ENCODE assay signal across 10 cellular contexts in the genomic region with DNA sequence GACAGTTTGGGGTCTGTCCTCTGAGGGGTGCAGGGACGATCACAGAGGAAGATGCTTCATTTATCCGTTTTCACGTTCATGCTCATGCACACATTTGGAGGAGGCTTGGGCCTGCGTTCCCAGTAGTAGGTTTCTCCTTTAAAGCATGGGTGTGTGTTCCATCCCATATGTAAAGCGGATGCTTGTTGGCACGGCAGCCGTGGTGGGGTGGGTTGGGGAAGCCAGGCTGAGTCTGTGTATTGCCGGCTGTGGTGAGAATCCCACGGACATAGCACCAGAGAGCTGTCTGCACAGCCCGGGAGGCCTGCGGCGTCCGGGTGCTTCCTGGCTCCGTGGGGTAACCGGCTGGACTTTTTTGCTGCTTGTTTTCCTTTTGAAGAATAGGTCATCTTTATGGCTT. TPM values are rescaled to one million over a fixed set of nuclear protein-coding genes. Genes with fewer than 3 reads are reported as not detected.
A peak's percentile ranks its signal among the peaks of the same experiment; 100 is the strongest.
DNase-seq lines count a peak whose midpoint lies in the region; ATAC-seq and TF ChIP-seq lines count a peak whose summit lies in the region.
"Had no signal": no experiment of that assay in that cellular context is flagged by ENCODE, and none has a peak within 500 bp of the region (broad histone marks: within the 10 kb centered on the region; RNA-seq: fewer than 3 reads in every experiment).

No MANE protein-coding gene starts in this region.

- H3K36me3 ChIP-seq in mucosa of descending colon (ENCODE audit: low read depth) (no peaks in the 10 kb centered on the region), urinary bladder (ENCODE audit: insufficient read depth) (no peaks in the 10 kb centered on the region)

- 28% methylated on average over 15 of the region's 15 CpGs for WGBS in urinary bladder

- TF ChIP-seq CTCF in mucosa of descending colon (IDR thresholded peaks at IDR 0.05), result no peak

- H3K4me3 ChIP-seq in mucosa of descending colon, result no peak overlapping the region
- H3K4me3 ChIP-seq in urinary bladder (ENCODE audit: low read depth, low read length), result peak overlapping the region; percentile 25

- H3K27me3 Mint-ChIP-seq in activated T-cell treated with anti-CD3 and anti-CD28 coated beads, Interleukin-2, amount 50 U/mL, for 72 hours (ENCODE audit: low read depth), result peaks cover 23% of the 10 kb centered on the region

- H3K4me3 Mint-ChIP-seq in activated T-cell treated with anti-CD3 and anti-CD28 coated beads, Interleukin-2, amount 50 U/mL, for 72 hours, result peak overlapping the region; percentile 64 to 70

- DNase-seq in activated T-cell treated with anti-CD3 and anti-CD28 coated beads, Interleukin-2, amount 50 U/mL, for 72 hours, result no peak
- DNase-seq in activated T-cell treated with anti-CD3 and anti-CD28 coated beads, Interleukin-2, amount 50 U/mL, for 48 hours, result no peak
- DNase-seq in mucosa of descending colon (no peak), DMS79 treated with DMSO at 0.1 percent for 48 hours (lab: John Stamatoyannopoulos, UW) (no peak), SW 1271 (lab: John Stamatoyannopoulos, UW) (no peak), putamen (ENCODE audit: low spot score) (no peak)
- DNase-seq: DMS 273 treated with DMSO at 0.1 percent for 48 hours had no signal

- intact Hi-C loops in mucosa of descending colon (cut with DNase I, micrococcal nuclease), result no loop called here

- no peak for ATAC-seq in activated T-cell treated with anti-CD3 and anti-CD28 coated beads, Interleukin-2, amount 50 U/mL, for 72 hours (replicated peaks in 1 of 2)
- peak; percentile 12 for ATAC-seq in mucosa of descending colon

- peaks cover 11% of the 10 kb centered on the region for H3K4me1 Mint-ChIP-seq in activated T-cell treated with anti-CD3 and anti-CD28 coated beads, Interleukin-2, amount 50 U/mL, for 72 hours (ENCODE audit: low read depth)

- no peaks in the 10 kb centered on the region for H3K36me3 Mint-ChIP-seq in activated T-cell treated with anti-CD3 and anti-CD28 coated beads, Interleukin-2, amount 50 U/mL, for 72 hours (ENCODE audit: insufficient read depth in 2 of 2)

- H3K9me3 Mint-ChIP-seq in activated T-cell treated with anti-CD3 and anti-CD28 coated beads, Interleukin-2, amount 50 U/mL, for 72 hours, result no peaks in the 10 kb centered on the region

- H3K9me3 ChIP-seq in mucosa of descending colon, result no peaks in the 10 kb centered on the region

- H3K27ac ChIP-seq in cingulate gyrus (ENCODE audit: low read depth, low read length) (peak overlapping the region; percentile 93), urinary bladder (ENCODE audit: low read depth) (no peak overlapping the region)

- no peak overlapping the region for H3K27ac Mint-ChIP-seq in activated T-cell treated with anti-CD3 and anti-CD28 coated beads, Interleukin-2, amount 50 U/mL, for 72 hours

- H3K4me1 ChIP-seq in mucosa of descending colon (ENCODE audit: low read depth) (peaks cover 3% of the 10 kb centered on the region), urinary bladder (ENCODE audit: insufficient read depth) (no peaks in the 10 kb centered on the region)

RNA-seq across cellular contexts. Expression of a gene that starts 0.4 kb away (rescaled TPM):
- total RNA-seq in activated T-cell treated with anti-CD3 and anti-CD28 coated beads, Interleukin-2, amount 50 U/mL, for 72 hours, result 1 to 10 TPM; 2.7 to 6.6 TPM
- total RNA-seq in mucosa of descending colon, result 1 to 10 TPM in 1 of 3 donors, under 1 TPM in 2; 0.20 to 1.4 (median 0.24) TPM
- 0.37 TPM for total RNA-seq in urinary bladder
- 1.5 TPM for polyA plus RNA-seq in urinary bladder
- total RNA-seq: RPMI7951 had no signal
